Comparison of ENCODE assay signal across 1 cellular context in genomic region chr9:93599571-93600403, GRCh38.
TF ChIP-seq lines count a peak whose summit lies in the region.

No MANE protein-coding gene starts in this region.

TF ChIP-seq in GM23338, 12 proteins besides CTCF, POLR2A, EP300 and RAD21 (continued from another document):
- no peak for TF ChIP-seq ZNF462 (CRISPR knock-in tag; IDR thresholded peaks at IDR 0.05)
- no peak for TF ChIP-seq EZH2 (IDR thresholded peaks at IDR 0.05; ENCODE audit: low read depth, unreplicated experiment)
- no peak for TF ChIP-seq JUNB (IDR thresholded peaks at IDR 0.05; ENCODE audit: unreplicated experiment)
- no peak for TF ChIP-seq ETS1 (IDR thresholded peaks at IDR 0.05)
- no peak for TF ChIP-seq ZNF114 (CRISPR knock-in tag; IDR thresholded peaks at IDR 0.05)
- TF ChIP-seq NANOG (IDR thresholded peaks at IDR 0.05; ENCODE audit: borderline replicate concordance), result no peak
- TF ChIP-seq ZNF331 (CRISPR knock-in tag; IDR thresholded peaks at IDR 0.05; ENCODE audit: low read depth), result no peak
- TF ChIP-seq, protein P1, sequence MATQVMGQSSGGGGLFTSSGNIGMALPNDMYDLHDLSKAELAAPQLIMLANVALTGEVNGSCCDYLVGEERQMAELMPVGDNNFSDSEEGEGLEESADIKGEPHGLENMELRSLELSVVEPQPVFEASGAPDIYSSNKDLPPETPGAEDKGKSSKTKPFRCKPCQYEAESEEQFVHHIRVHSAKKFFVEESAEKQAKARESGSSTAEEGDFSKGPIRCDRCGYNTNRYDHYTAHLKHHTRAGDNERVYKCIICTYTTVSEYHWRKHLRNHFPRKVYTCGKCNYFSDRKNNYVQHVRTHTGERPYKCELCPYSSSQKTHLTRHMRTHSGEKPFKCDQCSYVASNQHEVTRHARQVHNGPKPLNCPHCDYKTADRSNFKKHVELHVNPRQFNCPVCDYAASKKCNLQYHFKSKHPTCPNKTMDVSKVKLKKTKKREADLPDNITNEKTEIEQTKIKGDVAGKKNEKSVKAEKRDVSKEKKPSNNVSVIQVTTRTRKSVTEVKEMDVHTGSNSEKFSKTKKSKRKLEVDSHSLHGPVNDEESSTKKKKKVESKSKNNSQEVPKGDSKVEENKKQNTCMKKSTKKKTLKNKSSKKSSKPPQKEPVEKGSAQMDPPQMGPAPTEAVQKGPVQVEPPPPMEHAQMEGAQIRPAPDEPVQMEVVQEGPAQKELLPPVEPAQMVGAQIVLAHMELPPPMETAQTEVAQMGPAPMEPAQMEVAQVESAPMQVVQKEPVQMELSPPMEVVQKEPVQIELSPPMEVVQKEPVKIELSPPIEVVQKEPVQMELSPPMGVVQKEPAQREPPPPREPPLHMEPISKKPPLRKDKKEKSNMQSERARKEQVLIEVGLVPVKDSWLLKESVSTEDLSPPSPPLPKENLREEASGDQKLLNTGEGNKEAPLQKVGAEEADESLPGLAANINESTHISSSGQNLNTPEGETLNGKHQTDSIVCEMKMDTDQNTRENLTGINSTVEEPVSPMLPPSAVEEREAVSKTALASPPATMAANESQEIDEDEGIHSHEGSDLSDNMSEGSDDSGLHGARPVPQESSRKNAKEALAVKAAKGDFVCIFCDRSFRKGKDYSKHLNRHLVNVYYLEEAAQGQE (IDR thresholded peaks at IDR 0.05; ENCODE audit: unreplicated experiment), result no peak
- no peak for TF ChIP-seq STAT1 (IDR thresholded peaks at IDR 0.05; ENCODE audit: unreplicated experiment)
- no peak for TF ChIP-seq EZH2phosphoT487 (IDR thresholded peaks at IDR 0.05; ENCODE audit: unreplicated experiment)
